8 cellular contexts compared by ENCODE assay signal in the genomic region with DNA sequence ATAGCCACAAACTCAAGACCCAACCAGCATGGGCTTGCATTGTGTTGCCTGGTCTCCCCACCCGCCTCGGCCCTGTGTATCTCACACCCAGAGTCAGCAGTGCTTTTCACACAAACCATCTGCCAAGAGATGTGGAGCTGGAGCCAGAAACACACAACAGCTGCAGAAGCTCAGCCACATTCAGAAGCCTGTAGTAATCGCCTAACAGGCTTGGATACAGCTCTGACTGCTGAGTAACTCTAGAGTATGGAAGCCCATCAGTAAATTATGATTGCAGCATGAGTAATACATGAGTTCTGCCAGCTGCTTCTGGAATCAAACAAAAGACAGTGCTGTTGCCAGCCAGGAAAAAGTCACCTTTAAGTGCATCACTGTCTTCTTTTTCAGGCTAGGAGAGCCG. TPM values are rescaled to one million over a fixed set of nuclear protein-coding genes. Genes with fewer than 3 reads are reported as not detected.
DNase-seq lines count a peak whose midpoint lies in the region; ATAC-seq, FAIRE-seq and TF ChIP-seq lines count a peak whose summit lies in the region.
"Had no signal": no experiment of that assay in that cellular context is flagged by ENCODE, and none has a peak within 500 bp of the region (broad histone marks: within the 10 kb centered on the region; RNA-seq: fewer than 3 reads in every experiment).

No MANE protein-coding gene starts in this region.

- no peaks in the 10 kb centered on the region for H3K27me3 Mint-ChIP-seq in astrocyte (ENCODE audit: low read depth, unreplicated experiment)

- H3K9me3 ChIP-seq in astrocyte (ENCODE audit: insufficient read depth, low read depth, low read length) (no peaks in the 10 kb centered on the region), suprapubic skin (no peaks in the 10 kb centered on the region)

- no peak for TF ChIP-seq RAD21 in Ishikawa (IDR thresholded peaks at IDR 0.05; ENCODE audit: low read depth)

- TF ChIP-seq CTCF in astrocyte (IDR thresholded peaks at IDR 0.05; ENCODE audit: insufficient read depth, low read depth, low read length) (no peak), suprapubic skin (IDR thresholded peaks at IDR 0.05) (no peak)

- no peak overlapping the region for H2AFZ ChIP-seq in astrocyte (ENCODE audit: low read depth, low read length)

- H3K27ac ChIP-seq in astrocyte (ENCODE audit: low read depth, low read length) (peak overlapping the region; percentile 73), suprapubic skin (peak overlapping the region; percentile 39)

- 19% methylated on average over 4 of the region's 4 CpGs for WGBS in suprapubic skin

- H3K4me1 ChIP-seq in astrocyte (ENCODE audit: insufficient read depth, low read length), result peaks cover 25% of the 10 kb centered on the region
- H3K4me1 ChIP-seq in suprapubic skin, result peaks cover 30% of the 10 kb centered on the region

- no peak overlapping the region for H3K4me3 Mint-ChIP-seq in astrocyte (ENCODE audit: unreplicated experiment)

- DNase-seq in astrocyte (ENCODE audit: low read depth), result peak; percentile 99
- peak in 1 of 2 donors; percentile 66 for DNase-seq in suprapubic skin (ENCODE audit: low spot score in 2 of 2)
- no peak for DNase-seq in HK-2 (ENCODE audit: unreplicated experiment)

- ATAC-seq in HG03342 (IDR thresholded peaks at IDR 0.05; ENCODE audit: unreplicated experiment), result no peak
- ATAC-seq in activated CD4-positive, CD25-positive, alpha-beta regulatory T cell treated with anti-CD3 and anti-CD28 coated beads, Interleukin-2, amount 50 U/mL, for 24 hours, result no peak

- H3K36me3 Mint-ChIP-seq in astrocyte (ENCODE audit: low read depth, unreplicated experiment), result no peaks in the 10 kb centered on the region

- H3K4me3 ChIP-seq in astrocyte (ENCODE audit: insufficient read depth, low read depth, low read length) (no peak overlapping the region), suprapubic skin (no peak overlapping the region)
- H3K4me3 ChIP-seq: skin epidermis had no signal

- peaks cover 25% of the 10 kb centered on the region for H3K4me1 Mint-ChIP-seq in astrocyte (ENCODE audit: low read depth, unreplicated experiment)

- peak overlapping the region; percentile 32 for H3K9ac ChIP-seq in astrocyte (ENCODE audit: low read length)

- no peak for TF ChIP-seq EP300 in Ishikawa (IDR thresholded peaks at IDR 0.05; ENCODE audit: borderline replicate concordance)
- no peak for TF ChIP-seq EP300 in suprapubic skin (IDR thresholded peaks at IDR 0.05)

- no peaks in the 10 kb centered on the region for H4K20me1 ChIP-seq in astrocyte (ENCODE audit: insufficient read depth, low read length)

- no peak for TF ChIP-seq POLR2A in suprapubic skin (IDR thresholded peaks at IDR 0.05)

- peak overlapping the region; percentile 72 for H3K27ac Mint-ChIP-seq in astrocyte (ENCODE audit: unreplicated experiment)

- no peaks in the 10 kb centered on the region for H3K79me2 ChIP-seq in astrocyte (ENCODE audit: insufficient read depth, low read length)

- peaks cover 2% of the 10 kb centered on the region for H3K9me3 Mint-ChIP-seq in astrocyte (ENCODE audit: unreplicated experiment)

- H3K27me3 ChIP-seq in astrocyte (ENCODE audit: insufficient read depth, low read length) (no peaks in the 10 kb centered on the region), suprapubic skin (no peaks in the 10 kb centered on the region)

- H3K4me2 ChIP-seq in astrocyte (ENCODE audit: low read length), result peak overlapping the region; percentile 62

- peak; percentile 93 for FAIRE-seq in astrocyte (lab: Jason Lieb, UNC)
- FAIRE-seq in islet of Langerhans (lab: Jason Lieb, UNC), result peak; percentile 13

- H3K36me3 ChIP-seq in astrocyte (ENCODE audit: insufficient read depth, low read length), result no peaks in the 10 kb centered on the region
- no peaks in the 10 kb centered on the region for H3K36me3 ChIP-seq in suprapubic skin

TF ChIP-seq in Ishikawa, 13 proteins besides CTCF, POLR2A, EP300 and RAD21:
- TF ChIP-seq NFIC (IDR thresholded peaks at IDR 0.05), result 0 out of 2 replicates have a peak, but pooled peaks have one; percentile 34
- TF ChIP-seq, protein P1, sequence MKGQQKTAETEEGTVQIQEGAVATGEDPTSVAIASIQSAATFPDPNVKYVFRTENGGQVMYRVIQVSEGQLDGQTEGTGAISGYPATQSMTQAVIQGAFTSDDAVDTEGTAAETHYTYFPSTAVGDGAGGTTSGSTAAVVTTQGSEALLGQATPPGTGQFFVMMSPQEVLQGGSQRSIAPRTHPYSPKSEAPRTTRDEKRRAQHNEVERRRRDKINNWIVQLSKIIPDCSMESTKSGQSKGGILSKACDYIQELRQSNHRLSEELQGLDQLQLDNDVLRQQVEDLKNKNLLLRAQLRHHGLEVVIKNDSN (IDR thresholded peaks at IDR 0.05), result no peak
- TF ChIP-seq TCF12 (IDR thresholded peaks at IDR 0.05; ENCODE audit: low read depth), result peak; percentile 27; the same call in 1 of the 2 replicates

RNA-seq across cellular contexts. Expression of gene TEK, which starts 16.0 kb away (rescaled TPM):
- total RNA-seq in astrocyte (1.8 and 2.3 TPM in 2 replicates), suprapubic skin (1 to 10 TPM; 2.0 to 7.1 (median 5.2) TPM)
